In genomic region chr3:88123526-88123925, GRCh38 we compare ENCODE assay signal across 8 cellular contexts.
"Had no signal": no experiment of that assay in that cellular context is flagged by ENCODE, and none has a peak within 500 bp of the region (broad histone marks: within the 10 kb centered on the region; RNA-seq: fewer than 3 reads in every experiment).

No MANE protein-coding gene starts in this region.

- H3K36me3 ChIP-seq: HAP-1 had no signal

- H3K4me1 ChIP-seq: HAP-1 had no signal

- H3K27ac ChIP-seq: GM23248 had no signal

- H3K4me3 Mint-ChIP-seq: HFFc6 had no signal

- H2AFZ ChIP-seq: GM23248 had no signal

- ATAC-seq: HCT116 had no signal

- H3K9me3 Mint-ChIP-seq: HFFc6 had no signal

- FAIRE-seq: HTR-8/SVneo had no signal

- DNase-seq: GM23248, GOT3, H7, HFFc6, IMR-90 had no signal

- H3K9ac ChIP-seq: GM23248 had no signal

- H3K9me3 ChIP-seq: HAP-1 had no signal

- H3K27ac Mint-ChIP-seq: HFFc6 had no signal

- H3K4me3 ChIP-seq: GM23248, HAP-1 had no signal
